ENCODE assay signal across 33 cellular contexts in the genomic region with DNA sequence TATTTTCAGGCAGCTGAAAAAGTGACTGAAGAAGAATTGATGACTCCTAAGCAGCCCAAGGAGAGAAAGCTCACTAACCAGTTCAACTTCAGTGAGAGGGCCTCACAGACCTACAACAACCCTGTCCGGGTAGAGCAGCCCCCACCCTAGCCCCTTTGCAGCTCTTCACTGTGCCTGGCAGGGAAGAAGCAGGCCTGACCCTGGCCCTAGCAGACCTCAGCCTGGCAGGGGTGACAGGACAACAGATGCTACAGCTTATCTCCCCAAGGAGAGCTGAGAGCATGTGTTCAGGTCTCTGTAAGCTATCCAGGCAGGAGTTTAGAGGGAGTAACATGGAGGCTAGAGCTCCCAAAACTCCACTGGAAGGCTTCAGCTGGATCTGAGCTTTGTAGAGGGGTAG. TPM values are rescaled to one million over a fixed set of nuclear protein-coding genes. Genes with fewer than 3 reads are reported as not detected.
"Had no signal": no experiment of that assay in that cellular context is flagged by ENCODE, and none has a peak within 500 bp of the region (broad histone marks: within the 10 kb centered on the region; RNA-seq: fewer than 3 reads in every experiment).

No MANE protein-coding gene starts in this region.

- H3K4me1 Mint-ChIP-seq: activated CD4-positive, alpha-beta T cell treated with anti-CD3 and anti-CD28 coated beads, Interleukin-2, amount 10 ng/mL, durations not matched to agents 7 days and 5 days; activated naive CD4-positive, alpha-beta T cell treated with anti-CD3 and anti-CD28 coated beads, Interleukin-2, amount 50 U/mL, for 24 hours; WTC11 had no signal

- DNase-seq: activated CD4-positive, alpha-beta memory T cell treated with anti-CD3 and anti-CD28 coated beads, Interleukin-2, amount 10 ng/mL, durations not matched to agents 7 days and 5 days; activated CD4-positive, alpha-beta T cell treated with anti-CD3 and anti-CD28 coated beads for 1 hour; activated CD4-positive, alpha-beta T cell treated with anti-CD3 and anti-CD28 coated beads for 4 hours; activated CD4-positive, alpha-beta T cell treated with anti-CD3 and anti-CD28 coated beads, Interleukin-2, amount 10 ng/mL, durations not matched to agents 7 days and 5 days; activated CD4-positive, alpha-beta T cell treated with anti-CD3 and anti-CD28 coated beads, Interleukin-2, amount 50 U/mL, for 4 hours; activated CD8-positive, alpha-beta memory T cell treated with anti-CD3 and anti-CD28 coated beads, Interleukin-2, amount 50 U/mL, for 48 hours; activated effector memory CD4-positive, alpha-beta T cell treated with anti-CD3 and anti-CD28 coated beads, Interleukin-2, amount 50 U/mL, for 16 hours; activated naive CD4-positive, alpha-beta T cell treated with anti-CD3 and anti-CD28 coated beads for 36 hours; activated naive CD8-positive, alpha-beta T cell treated with anti-CD3 and anti-CD28 coated beads for 36 hours; activated naive CD8-positive, alpha-beta T cell treated with anti-CD3 and anti-CD28 coated beads, Interleukin-2, amount 50 U/mL, for 24 hours; activated T-cell treated with anti-CD3 and anti-CD28 coated beads, Interleukin-2, amount 50 U/mL, for 4 hours; adrenal gland; amygdala; aorta; body of pancreas; caudate nucleus; cortex of kidney; dermis blood vessel endothelial cell; effector CD8-positive, alpha-beta T cell; esophagus squamous epithelium; foreskin melanocyte; head of caudate nucleus; T-helper 2 cell had no signal

- H3K9me3 Mint-ChIP-seq: activated CD4-positive, alpha-beta memory T cell treated with anti-CD3 and anti-CD28 coated beads, Interleukin-2, amount 10 ng/mL, durations not matched to agents 7 days and 5 days; activated CD4-positive, alpha-beta T cell treated with anti-CD3 and anti-CD28 coated beads, Interleukin-2, amount 10 ng/mL, durations not matched to agents 7 days and 5 days; activated naive CD4-positive, alpha-beta T cell treated with anti-CD3 and anti-CD28 coated beads for 36 hours; activated naive CD4-positive, alpha-beta T cell treated with anti-CD3 and anti-CD28 coated beads, Interleukin-2, amount 50 U/mL, for 24 hours; activated naive CD8-positive, alpha-beta T cell treated with anti-CD3 and anti-CD28 coated beads for 36 hours; activated naive CD8-positive, alpha-beta T cell treated with anti-CD3 and anti-CD28 coated beads, Interleukin-2, amount 50 U/mL, for 24 hours; activated T-cell treated with anti-CD3 and anti-CD28 coated beads, Interleukin-2, amount 50 U/mL, for 4 hours; activated T-helper 1 cell treated with anti-CD3 and anti-CD28 coated beads, Interleukin-12 subunit alpha, Interleukin-12 subunit beta, Interleukin-2, Interleukin-4 antibody, amounts not matched to agents 30 ng/mL and 10 ng/mL and 1 ng/mL, durations not matched to agents 14 hours and 24 hours and 36 hours; activated T-helper 2 cell treated with anti-CD3 and anti-CD28 coated beads, Interferon-gamma antibody, Interleukin-2, Interleukin-4, amounts not matched to agents 10 μg/mL and 5 μg/mL and 100 μg/mL, durations not matched to agents 14 hours and 24 hours and 36 hours; WTC11 had no signal

- H3K4me3 Mint-ChIP-seq: activated CD4-positive, alpha-beta memory T cell treated with anti-CD3 and anti-CD28 coated beads, Interleukin-2, amount 10 ng/mL, durations not matched to agents 7 days and 5 days; activated CD4-positive, alpha-beta T cell treated with anti-CD3 and anti-CD28 coated beads, Interleukin-2, amount 10 ng/mL, durations not matched to agents 7 days and 5 days; activated naive CD4-positive, alpha-beta T cell treated with anti-CD3 and anti-CD28 coated beads for 36 hours; activated naive CD4-positive, alpha-beta T cell treated with anti-CD3 and anti-CD28 coated beads, Interleukin-2, amount 50 U/mL, for 24 hours; activated naive CD8-positive, alpha-beta T cell treated with anti-CD3 and anti-CD28 coated beads for 36 hours; activated naive CD8-positive, alpha-beta T cell treated with anti-CD3 and anti-CD28 coated beads, Interleukin-2, amount 50 U/mL, for 24 hours; activated T-cell treated with anti-CD3 and anti-CD28 coated beads, Interleukin-2, amount 50 U/mL, for 4 hours; activated T-helper 1 cell treated with anti-CD3 and anti-CD28 coated beads, Interleukin-12 subunit alpha, Interleukin-12 subunit beta, Interleukin-2, Interleukin-4 antibody, amounts not matched to agents 30 ng/mL and 10 ng/mL and 1 ng/mL, durations not matched to agents 14 hours and 24 hours and 36 hours; WTC11 had no signal

- H3K27ac Mint-ChIP-seq: activated CD4-positive, alpha-beta memory T cell treated with anti-CD3 and anti-CD28 coated beads, Interleukin-2, amount 10 ng/mL, durations not matched to agents 7 days and 5 days; activated CD4-positive, alpha-beta T cell treated with anti-CD3 and anti-CD28 coated beads, Interleukin-2, amount 10 ng/mL, durations not matched to agents 7 days and 5 days; activated naive CD4-positive, alpha-beta T cell treated with anti-CD3 and anti-CD28 coated beads for 36 hours; activated naive CD4-positive, alpha-beta T cell treated with anti-CD3 and anti-CD28 coated beads, Interleukin-2, amount 50 U/mL, for 24 hours; activated naive CD8-positive, alpha-beta T cell treated with anti-CD3 and anti-CD28 coated beads for 36 hours; activated naive CD8-positive, alpha-beta T cell treated with anti-CD3 and anti-CD28 coated beads, Interleukin-2, amount 50 U/mL, for 24 hours; activated T-helper 1 cell treated with anti-CD3 and anti-CD28 coated beads, Interleukin-12 subunit alpha, Interleukin-12 subunit beta, Interleukin-2, Interleukin-4 antibody, amounts not matched to agents 30 ng/mL and 10 ng/mL and 1 ng/mL, durations not matched to agents 14 hours and 24 hours and 36 hours; activated T-helper 2 cell treated with anti-CD3 and anti-CD28 coated beads, Interferon-gamma antibody, Interleukin-2, Interleukin-4, amounts not matched to agents 10 μg/mL and 5 μg/mL and 100 μg/mL, durations not matched to agents 14 hours and 24 hours and 36 hours; WTC11 had no signal

- H3K36me3 Mint-ChIP-seq: activated naive CD4-positive, alpha-beta T cell treated with anti-CD3 and anti-CD28 coated beads, Interleukin-2, amount 50 U/mL, for 24 hours; activated naive CD8-positive, alpha-beta T cell treated with anti-CD3 and anti-CD28 coated beads for 36 hours; WTC11 had no signal

- ATAC-seq: body of pancreas, gastroesophageal sphincter, WTC11 had no signal

RNA-seq across cellular contexts. Expression of a gene that starts 31.8 kb away (rescaled TPM):
- total RNA-seq: activated CD4-positive, alpha-beta memory T cell treated with anti-CD3 and anti-CD28 coated beads, Interleukin-2, amount 10 ng/mL, durations not matched to agents 7 days and 5 days; activated CD4-positive, alpha-beta T cell treated with anti-CD3 and anti-CD28 coated beads, Interleukin-2, amount 10 ng/mL, durations not matched to agents 7 days and 5 days; activated naive CD8-positive, alpha-beta T cell treated with anti-CD3 and anti-CD28 coated beads for 36 hours; activated T-cell treated with anti-CD3 and anti-CD28 coated beads, Interleukin-2, amount 50 U/mL, for 4 hours; activated T-helper 1 cell treated with anti-CD3 and anti-CD28 coated beads, Interleukin-12 subunit alpha, Interleukin-12 subunit beta, Interleukin-2, Interleukin-4 antibody, amounts not matched to agents 30 ng/mL and 10 ng/mL and 1 ng/mL, durations not matched to agents 14 hours and 24 hours and 36 hours; activated T-helper 2 cell treated with anti-CD3 and anti-CD28 coated beads, Interferon-gamma antibody, Interleukin-2, Interleukin-4, amounts not matched to agents 10 μg/mL and 5 μg/mL and 100 μg/mL, durations not matched to agents 14 hours and 24 hours and 36 hours; aorta; dermis blood vessel endothelial cell; endothelial cell of umbilical vein; esophagus squamous epithelium; fibroblast of lung; gastroesophageal sphincter; glomerular endothelial cell; T-helper 1 cell treated with Interleukin-12 subunit alpha and Interleukin-12 subunit beta and Interleukin-4 antibody, amounts not matched to agents 30 ng/mL and 1 ng/mL, for 36 hours had no signal

RNA-seq across cellular contexts. Expression of a gene that starts 32.4 kb away (rescaled TPM):
- total RNA-seq: activated CD4-positive, alpha-beta memory T cell treated with anti-CD3 and anti-CD28 coated beads, Interleukin-2, amount 10 ng/mL, durations not matched to agents 7 days and 5 days; activated CD4-positive, alpha-beta T cell treated with anti-CD3 and anti-CD28 coated beads, Interleukin-2, amount 10 ng/mL, durations not matched to agents 7 days and 5 days; activated T-cell treated with anti-CD3 and anti-CD28 coated beads, Interleukin-2, amount 50 U/mL, for 4 hours; activated T-helper 1 cell treated with anti-CD3 and anti-CD28 coated beads, Interleukin-12 subunit alpha, Interleukin-12 subunit beta, Interleukin-2, Interleukin-4 antibody, amounts not matched to agents 30 ng/mL and 10 ng/mL and 1 ng/mL, durations not matched to agents 14 hours and 24 hours and 36 hours; activated T-helper 2 cell treated with anti-CD3 and anti-CD28 coated beads, Interferon-gamma antibody, Interleukin-2, Interleukin-4, amounts not matched to agents 10 μg/mL and 5 μg/mL and 100 μg/mL, durations not matched to agents 14 hours and 24 hours and 36 hours; aorta; dermis blood vessel endothelial cell; endothelial cell of umbilical vein; fibroblast of lung; fibroblast of villous mesenchyme; glomerular endothelial cell had no signal
